ENCODE assay signal across 24 cellular contexts in the genomic region with DNA sequence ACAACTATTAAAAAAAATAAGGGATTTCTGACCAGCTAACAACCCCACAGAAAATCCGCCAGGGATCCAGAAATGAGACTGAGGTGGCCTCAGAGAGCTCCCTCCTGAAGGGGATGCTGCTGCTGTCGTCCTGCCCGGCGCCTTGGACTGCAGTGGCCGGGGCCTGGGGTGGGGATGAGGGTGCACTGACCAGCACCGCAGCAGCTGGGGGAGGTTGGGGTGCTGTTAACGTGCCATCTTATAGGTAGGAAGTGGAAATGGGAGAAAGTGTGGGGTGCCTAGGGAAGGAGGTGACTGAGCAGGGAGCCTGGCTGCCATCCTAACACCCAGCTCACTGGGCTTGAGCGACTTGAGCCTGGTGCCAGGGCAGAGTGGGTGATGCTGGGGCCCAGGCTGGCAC. TPM values are rescaled to one million over a fixed set of nuclear protein-coding genes. Genes with fewer than 3 reads are reported as not detected.
DNase-seq lines count a peak whose midpoint lies in the region; ATAC-seq, FAIRE-seq and TF ChIP-seq lines count a peak whose summit lies in the region.
"Had no signal": no experiment of that assay in that cellular context is flagged by ENCODE, and none has a peak within 500 bp of the region (broad histone marks: within the 10 kb centered on the region; RNA-seq: fewer than 3 reads in every experiment).

No MANE protein-coding gene starts in this region.

- no peak for TF ChIP-seq EP300 in HepG2 (IDR thresholded peaks at IDR 0.05; ENCODE audit: low read depth in 2 of 2, low read length in 2 of 2)
- no peak for TF ChIP-seq EP300 in HepG2 (CRISPR knock-in tag; IDR thresholded peaks at IDR 0.05; ENCODE audit: borderline replicate concordance)

- H3K4me3 ChIP-seq in HepG2 (replicated peaks in 1 of 3; ENCODE audit: insufficient read depth in 1 of 3, low read depth in 2 of 3, low read length in 3 of 3) (no peak overlapping the region), right lobe of liver (no peak overlapping the region), H7 (ENCODE audit: insufficient read depth, low read depth, low read length) (no peak overlapping the region), endodermal cell (ENCODE audit: low read length) (no peak overlapping the region), osteoblast (ENCODE audit: insufficient read depth, low read length) (no peak overlapping the region)
- H3K4me3 ChIP-seq: GM23338, Peyer's patch had no signal

- POLR2A ChIA-PET in HepG2 (lab: Yijun Ruan, JAX): no interaction called here

- intact Hi-C loops in HepG2 (cut with micrococcal nuclease; ENCODE audit: unreplicated experiment): no loop called here
- intact Hi-C loops in right lobe of liver (cut with DNase I): no loop called here

- TF ChIP-seq POLR2A in HepG2 (IDR thresholded peaks at IDR 0.05; ENCODE audit: insufficient read depth in 1 of 2, low read depth in 2 of 2, low read length in 2 of 2): no peak
- TF ChIP-seq POLR2A in right lobe of liver (IDR thresholded peaks at IDR 0.05): no peak

- BruUV-seq in HepG2 (replicated peaks; lab: Mats Ljungman, UMichigan): no TSS peak

- no peaks in the 10 kb centered on the region for H3K27me3 Mint-ChIP-seq in endodermal cell (ENCODE audit: insufficient read depth)
- peaks cover 0 to 4% of the 10 kb centered on the region in 2 donors for H3K27me3 Mint-ChIP-seq in effector memory CD8-positive, alpha-beta T cell

- H2AFZ ChIP-seq in HepG2 (ENCODE audit: low read length) (no peak overlapping the region), osteoblast (ENCODE audit: low read length) (no peak overlapping the region)
- H2AFZ ChIP-seq: GM23338 had no signal

- H3K4me1 Mint-ChIP-seq in endodermal cell: peaks cover 6% of the 10 kb centered on the region
- no peaks in the 10 kb centered on the region for H3K4me1 Mint-ChIP-seq in effector memory CD8-positive, alpha-beta T cell (ENCODE audit: low read depth in 2 of 2)
- H3K4me1 Mint-ChIP-seq: CD4-positive, alpha-beta memory T cell; GM23338 had no signal

- H3K27ac ChIP-seq in HepG2 (ENCODE audit: extremely low read length, insufficient read depth, low read length) (no peak overlapping the region), right lobe of liver (no peak overlapping the region), endodermal cell (ENCODE audit: low read depth, low read length) (no peak overlapping the region), osteoblast (ENCODE audit: low read depth, low read length) (no peak overlapping the region)
- H3K27ac ChIP-seq: HL-60 had no signal

- no peaks in the 10 kb centered on the region for H3K79me2 ChIP-seq in HepG2 (ENCODE audit: insufficient read depth, low read length)
- no peaks in the 10 kb centered on the region for H3K79me2 ChIP-seq in osteoblast (ENCODE audit: insufficient read depth, low read length)

- in situ Hi-C loops in HepG2 (cut with HindIII; ENCODE audit: extremely low pct_ligation_motif_present, low pct_unique_long_range_greater_than_20kb): no loop called here

- H3K36me3 ChIP-seq in HepG2 (replicated peaks in 1 of 2; ENCODE audit: control insufficient read depth in 1 of 2, insufficient read depth in 2 of 2, low read length in 2 of 2): peaks cover 0 to 2% of the 10 kb centered on the region in 2 experiments; a peak in 1 of 5 replicates
- H3K36me3 ChIP-seq in right lobe of liver: no peaks in the 10 kb centered on the region
- peaks cover 4% of the 10 kb centered on the region for H3K36me3 ChIP-seq in H7 (replicated peaks; ENCODE audit: control insufficient read depth, insufficient read depth, low read length)
- H3K36me3 ChIP-seq in endodermal cell (ENCODE audit: control insufficient read depth, insufficient read depth, low read length): no peaks in the 10 kb centered on the region
- no peaks in the 10 kb centered on the region for H3K36me3 ChIP-seq in osteoblast (ENCODE audit: insufficient read depth, low read length)

- 100% methylated on average over 8 of the region's 8 CpGs for WGBS in HepG2 (ENCODE audit: low lambda C conversion rate)
- WGBS in right lobe of liver (ENCODE audit: insufficient coverage, low coverage, low lambda C conversion rate, missing lambda C conversion rate): no CpG with 5 or more reads among the region's 8 CpGs
- 86 to 93% methylated on average over 1 to 8 of the region's 8 CpGs for WGBS in endodermal cell (ENCODE audit: insufficient coverage in 1 of 2, insufficient read length in 1 of 2), 2 experiments

- H3K27ac Mint-ChIP-seq in endodermal cell: no peak overlapping the region
- no peak overlapping the region for H3K27ac Mint-ChIP-seq in effector memory CD8-positive, alpha-beta T cell
- H3K27ac Mint-ChIP-seq: GM23338 had no signal

- no peak overlapping the region for H3K4me3 Mint-ChIP-seq in endodermal cell
- no peak overlapping the region for H3K4me3 Mint-ChIP-seq in effector memory CD8-positive, alpha-beta T cell
- H3K4me3 Mint-ChIP-seq: CD4-positive, alpha-beta memory T cell; GM23338 had no signal

- peaks cover 42% of the 10 kb centered on the region for H3K36me3 Mint-ChIP-seq in endodermal cell (ENCODE audit: low read depth)
- H3K36me3 Mint-ChIP-seq in effector memory CD8-positive, alpha-beta T cell (ENCODE audit: insufficient read depth): peaks cover 8% of the 10 kb centered on the region

- DNase-seq in HepG2 (ENCODE audit: low spot score) (no peak), right lobe of liver (no peak), H7 (peak; percentile 9), endodermal cell (peak; percentile 46), osteoblast (ENCODE audit: insufficient read length, low spot score, missing footprints) (peak; percentile 8), UCSD-AML1 (lab: John Stamatoyannopoulos, UW; ENCODE audit: unreplicated experiment) (no peak)
- no peak for DNase-seq in effector memory CD8-positive, alpha-beta T cell
- DNase-seq: AML-193; C1 segment of cervical spinal cord; CD4-positive, alpha-beta memory T cell; COR-L47; DMS79; GF-D8; HCEC 1CT; Karpas-422; NCI-H1417 treated with DMSO at 0.1 percent for 48 hours; NCI-H2227 treated with DMSO at 0.1 percent for 48 hours; NCI-H526 treated with DMSO at 0.1 percent for 48 hours; Peyer's patch had no signal

- peaks cover 30% of the 10 kb centered on the region for H3K4me1 ChIP-seq in HepG2 (ENCODE audit: insufficient read depth, low read length)
- H3K4me1 ChIP-seq in right lobe of liver: peaks cover 0 to 6% (median 0%) of the 10 kb centered on the region in 4 donors
- no peaks in the 10 kb centered on the region for H3K4me1 ChIP-seq in endodermal cell (ENCODE audit: control insufficient read depth, insufficient read depth, low read length)
- H3K4me1 ChIP-seq in osteoblast (ENCODE audit: insufficient read depth, low read length): no peaks in the 10 kb centered on the region

- H3K9me3 Mint-ChIP-seq in endodermal cell: no peaks in the 10 kb centered on the region
- H3K9me3 Mint-ChIP-seq in effector memory CD8-positive, alpha-beta T cell: no peaks in the 10 kb centered on the region
- H3K9me3 Mint-ChIP-seq: CD4-positive, alpha-beta memory T cell; GM23338 had no signal

- H4K20me1 ChIP-seq in HepG2 (ENCODE audit: insufficient read depth, low read length) (no peaks in the 10 kb centered on the region), osteoblast (ENCODE audit: insufficient read depth, low read length) (no peaks in the 10 kb centered on the region)

- no peak for TF ChIP-seq RAD21 in HepG2 (CRISPR knock-in tag; IDR thresholded peaks at IDR 0.05)

- H3K4me2 ChIP-seq in HepG2 (ENCODE audit: low read depth, low read length) (no peak overlapping the region), osteoblast (ENCODE audit: insufficient read depth, low read length) (no peak overlapping the region)
- H3K4me2 ChIP-seq: GM23338 had no signal

- H3K27me3 ChIP-seq in HepG2 (ENCODE audit: control insufficient read depth in 1 of 2, insufficient read depth in 2 of 2, low read length in 2 of 2) (no peaks in the 10 kb centered on the region), right lobe of liver (no peaks in the 10 kb centered on the region), H7 (ENCODE audit: control insufficient read depth, insufficient read depth, low read length) (no peaks in the 10 kb centered on the region), endodermal cell (ENCODE audit: control insufficient read depth, insufficient read depth, low read length, poor library complexity, severe bottlenecking) (no peaks in the 10 kb centered on the region), osteoblast (ENCODE audit: insufficient read depth, low read length) (no peaks in the 10 kb centered on the region)
- H3K27me3 ChIP-seq: Peyer's patch had no signal

- no peak for ATAC-seq in HepG2
- ATAC-seq in right lobe of liver: no peak
- no peak for ATAC-seq in HG03469 (IDR thresholded peaks at IDR 0.05; ENCODE audit: unreplicated experiment)
- no peak for ATAC-seq in effector memory CD8-positive, alpha-beta T cell (replicated peaks)
- ATAC-seq: GM23338 had no signal

- no peak overlapping the region for H3K9ac ChIP-seq in HepG2 (ENCODE audit: insufficient read depth, low read depth, low read length)
- H3K9ac ChIP-seq in endodermal cell (ENCODE audit: extremely low read depth, low read length, poor library complexity, severe bottlenecking): no peak overlapping the region

- CTCF ChIA-PET in HepG2 (lab: Yijun Ruan, JAX; ENCODE audit: low intra/inter-chr PET ratio, low total read pairs): no interaction called here

- H3K9me3 ChIP-seq in HepG2 (ENCODE audit: low read length) (no peaks in the 10 kb centered on the region), right lobe of liver (no peaks in the 10 kb centered on the region), endodermal cell (ENCODE audit: control insufficient read depth, low read length) (no peaks in the 10 kb centered on the region), osteoblast (ENCODE audit: low read depth, low read length) (no peaks in the 10 kb centered on the region)
- H3K9me3 ChIP-seq: Peyer's patch had no signal

- no peak for TF ChIP-seq CTCF in HepG2 (CRISPR knock-in tag; IDR thresholded peaks at IDR 0.05)
- TF ChIP-seq CTCF in right lobe of liver (IDR thresholded peaks at IDR 0.05): no peak
- TF ChIP-seq CTCF in endodermal cell (conservative IDR thresholded peaks at IDR 0.05): no peak
- TF ChIP-seq CTCF in osteoblast (IDR thresholded peaks at IDR 0.05; ENCODE audit: extremely low read depth, low read depth, low read length): no peak

- FAIRE-seq in HepG2 (lab: Jason Lieb, UNC): no peak
- FAIRE-seq: A204.1, GM12891 had no signal

RNA-seq across cellular contexts. Expression of a gene that starts 32.0 kb away (rescaled TPM):
- 17.1 and 40.8 TPM in 2 replicates for total RNA-seq in HepG2 (2016; rRNA removed; fragmentation: Illumina TruSeq; extraction: Trizol)
- 28.6 and 29.4 TPM in 2 replicates for total RNA-seq in HepG2 (2016; cell fraction: cytosol; rRNA removed; fragmentation: Illumina TruSeq; extraction: Trizol; ENCODE audit: low read depth)
- 16.0 and 40.8 TPM in 2 replicates for total RNA-seq in HepG2 (2016; cell fraction: insoluble cytoplasmic fraction; rRNA removed; fragmentation: Illumina TruSeq; extraction: Trizol)
- total RNA-seq in HepG2 (2016; cell fraction: membrane; rRNA removed; fragmentation: Illumina TruSeq; extraction: Trizol): 14.9 and 18.5 TPM in 2 replicates
- 76.9 and 82.6 TPM in 2 replicates for total RNA-seq in HepG2 (2016; cell fraction: nucleus; rRNA removed; fragmentation: Illumina TruSeq; extraction: Trizol)
- polyA plus RNA-seq in HepG2 (2011; rRNA removed): 23.9 and 24.2 TPM in 2 replicates
- polyA plus RNA-seq in HepG2 (2011; cell fraction: cytosol; rRNA removed): 5.5 and 6.3 TPM in 2 replicates
- 172 and 221 TPM in 2 replicates for polyA plus RNA-seq in HepG2 (2011; cell fraction: nucleus; rRNA removed)
- polyA plus RNA-seq in HepG2 (2012): 22.4 and 23.6 TPM in 2 replicates
- 2.2 TPM in 2 replicates for polyA plus RNA-seq in HepG2 (2016; cell fraction: cytosol; fragmentation: Illumina TruSeq; extraction: Trizol; ENCODE audit: low read depth)
- polyA plus RNA-seq in HepG2 (2016; cell fraction: insoluble cytoplasmic fraction; fragmentation: Illumina TruSeq; extraction: Trizol; ENCODE audit: low read depth): 8.7 and 11.8 TPM in 2 replicates
- polyA plus RNA-seq in HepG2 (2016; cell fraction: membrane; fragmentation: Illumina TruSeq; extraction: Trizol; ENCODE audit: low read depth): 2.6 and 3.4 TPM in 2 replicates
- 133 and 148 TPM in 2 replicates for polyA plus RNA-seq in HepG2 (2016; cell fraction: nucleus; fragmentation: Illumina TruSeq; extraction: Trizol; ENCODE audit: insufficient read depth, low read depth)
- 27.7 and 88.8 TPM in 2 replicates for polyA minus RNA-seq in HepG2 (2011; rRNA and poly(A)+ RNA removed; ENCODE audit: low replicate concordance)
- 6.9 and 7.2 TPM in 2 replicates for polyA minus RNA-seq in HepG2 (2011; cell fraction: cytosol; rRNA and poly(A)+ RNA removed)
- 83.3 and 93.6 TPM in 2 replicates for polyA minus RNA-seq in HepG2 (2011; cell fraction: nucleus; rRNA and poly(A)+ RNA removed)
- total RNA-seq in right lobe of liver: 10 to 100 TPM in 4 of 6 experiments, 1 to 10 TPM in 2; 5.0 to 19.2 (median 13.5) TPM
- 81.4 and 95.9 TPM in 2 replicates for total RNA-seq in H7 (2014; rRNA removed; shearing (Covaris generic))
- total RNA-seq in endodermal cell: 100 to 1,000 TPM; 136 to 298 TPM
- polyA plus RNA-seq in endodermal cell (2013, experiment 1 of 2): 70.7 TPM
- 52.5 TPM for polyA plus RNA-seq in endodermal cell (2013, experiment 2 of 2)
- 15.9 and 28.9 TPM in 2 replicates for total RNA-seq in osteoblast

Comparison
In these comparisons a context has a peak if more than half of its experiments do, and no peak if none do; other contexts are left out.
1. DNase-seq: peak in H7 (single experiment), endodermal cell (single experiment) and osteoblast (single experiment); none in HepG2 (single experiment), right lobe of liver (0 of 3), UCSD-AML1 (single experiment) and effector memory CD8-positive, alpha-beta T cell (0 of 3).